In genomic region chr17:11122908-11123307, GRCh38 we compare ENCODE assay signal across 31 cellular contexts.
A peak's percentile ranks its signal among the peaks of the same experiment; 100 is the strongest.
DNase-seq lines count a peak whose midpoint lies in the region; ATAC-seq lines count a peak whose summit lies in the region.
"Had no signal": no experiment of that assay in that cellular context is flagged by ENCODE, and none has a peak within 500 bp of the region (broad histone marks: within the 10 kb centered on the region; RNA-seq: fewer than 3 reads in every experiment).

No MANE protein-coding gene starts in this region.

- H3K36me3 Mint-ChIP-seq in CD8-positive, alpha-beta memory T cell = peaks cover 0 to 3% (median 0%) of the 10 kb centered on the region in 3 donors
- H3K36me3 Mint-ChIP-seq: T-cell had no signal

- POLR2A ChIA-PET in CD8-positive, alpha-beta memory T cell (lab: Charles Lee) = no interaction called here

- no peaks in the 10 kb centered on the region for H3K36me3 ChIP-seq in MG63
- H3K36me3 ChIP-seq in CD8-positive, alpha-beta memory T cell (ENCODE audit: insufficient read depth, low read length) = no peaks in the 10 kb centered on the region
- H3K36me3 ChIP-seq: BE2C, HAP-1, right lobe of liver had no signal

- H3K4me3 ChIP-seq in MG63 = no peak overlapping the region
- H3K4me3 ChIP-seq in CD8-positive, alpha-beta memory T cell (ENCODE audit: low read length) = no peak overlapping the region
- H3K4me3 ChIP-seq: HAP-1, right lobe of liver had no signal

- H3K27ac Mint-ChIP-seq in CD8-positive, alpha-beta memory T cell = no peak overlapping the region
- H3K27ac Mint-ChIP-seq: activated B cell treated with CpG ODN at 0.5 μM for 24 hours; effector memory CD8-positive, alpha-beta T cell; T-cell had no signal

- no peaks in the 10 kb centered on the region for H3K4me1 ChIP-seq in CD8-positive, alpha-beta memory T cell (ENCODE audit: insufficient read depth, low read length)
- H3K4me1 ChIP-seq: BE2C, HAP-1, parathyroid adenoma, right lobe of liver had no signal

- no peak overlapping the region for H3K4me3 Mint-ChIP-seq in CD8-positive, alpha-beta memory T cell
- H3K4me3 Mint-ChIP-seq: activated B cell treated with CpG ODN at 0.5 μM for 24 hours; central memory CD8-positive, alpha-beta T cell; effector memory CD8-positive, alpha-beta T cell; T-cell had no signal

- no peak overlapping the region for H3K27ac ChIP-seq in CD8-positive, alpha-beta memory T cell (ENCODE audit: low read depth, low read length)
- H3K27ac ChIP-seq: parathyroid adenoma, right lobe of liver had no signal

- no peaks in the 10 kb centered on the region for H3K4me1 Mint-ChIP-seq in CD8-positive, alpha-beta memory T cell
- H3K4me1 Mint-ChIP-seq: activated B cell treated with CpG ODN at 0.5 μM for 24 hours; central memory CD8-positive, alpha-beta T cell; T-cell had no signal

- H3K27me3 Mint-ChIP-seq in CD8-positive, alpha-beta memory T cell = peaks cover 0 to 1% of the 10 kb centered on the region in 2 donors
- H3K27me3 Mint-ChIP-seq: activated B cell treated with CpG ODN at 0.5 μM for 24 hours; central memory CD8-positive, alpha-beta T cell; T-cell had no signal

- peak; percentile 33 for DNase-seq in MG63
- peak in 27 of 42 donors; percentile 2 to 63 (median 28) for DNase-seq in head of caudate nucleus
- peak; percentile 50 for DNase-seq in left lobe of liver (ENCODE audit: low spot score)
- DNase-seq in sciatic nerve (ENCODE audit: low spot score) = no peak
- no peak for DNase-seq in CD8-positive, alpha-beta memory T cell
- DNase-seq in NCI-H345 (lab: John Stamatoyannopoulos, UW) = no peak
- DNase-seq: ACHN; activated B cell treated with CpG ODN at 0.5 μM for 24 hours; activated CD4-positive, alpha-beta T cell treated with anti-CD3 and anti-CD28 coated beads, Interleukin-2, amount 50 U/mL, for 1 hour; activated gamma-delta T cell treated with Interleukin-2 at 50 U/mL for 16 hours; activated T-cell treated with anti-CD3 and anti-CD28 coated beads, Interleukin-2, amount 50 U/mL, for 48 hours; BE2C; effector memory CD8-positive, alpha-beta T cell; glutamatergic neuron; Kasumi-1; mammary epithelial cell; MV-4-11; NCI-H1436; NCI-H2081; NCI-H2227 treated with DMSO at 0.1 percent for 48 hours; NCI-H774; stimulated activated CD4-positive, alpha-beta T cell treated with anti-CD3 and anti-CD28 coated beads, Interleukin-12 subunit alpha, Interleukin-12 subunit beta, amount 100 ng/mL, for 4 hours; stimulated activated CD4-positive, alpha-beta T cell treated with anti-CD3 and anti-CD28 coated beads, Interleukin-2, amount 100 ng/mL, for 48 hours; T-cell; trophoblast cell had no signal

- CTCF ChIA-PET in CD8-positive, alpha-beta memory T cell (lab: Charles Lee) = no interaction called here

- intact Hi-C loops in head of caudate nucleus (cut with DNase I) (no loop called here), sciatic nerve (cut with DNase I) (no loop called here)

- H3K27me3 ChIP-seq in MG63 = no peaks in the 10 kb centered on the region
- H3K27me3 ChIP-seq in CD8-positive, alpha-beta memory T cell (ENCODE audit: insufficient read depth, low read length, poor library complexity, severe bottlenecking) = no peaks in the 10 kb centered on the region
- H3K27me3 ChIP-seq: BE2C, right lobe of liver had no signal

- H3K9me3 ChIP-seq in MG63 = no peaks in the 10 kb centered on the region
- H3K9me3 ChIP-seq in CD8-positive, alpha-beta memory T cell (ENCODE audit: low read length) = no peaks in the 10 kb centered on the region
- H3K9me3 ChIP-seq: BE2C, HAP-1, right lobe of liver had no signal

- ATAC-seq in left lobe of liver = peak; percentile 59
- peak; percentile 24 for ATAC-seq in sciatic nerve
- ATAC-seq in GM21619 (IDR thresholded peaks at IDR 0.05; ENCODE audit: unreplicated experiment) = no peak
- ATAC-seq in HG02852 (IDR thresholded peaks at IDR 0.05; ENCODE audit: unreplicated experiment) = no peak
- ATAC-seq: effector memory CD8-positive, alpha-beta T cell; T-cell had no signal

- H3K9me3 Mint-ChIP-seq in CD8-positive, alpha-beta memory T cell = peaks cover 0 to 8% (median 3%) of the 10 kb centered on the region in 5 donors

Comparison
In these comparisons a context has a peak if more than half of its experiments do, and no peak if none do; other contexts are left out.
1. DNase-seq: peak in MG63 (single experiment), head of caudate nucleus (27 of 42) and left lobe of liver (single experiment); none in sciatic nerve (single experiment), CD8-positive, alpha-beta memory T cell (0 of 5) and NCI-H345 (single experiment).
2. ATAC-seq: peak in left lobe of liver (single experiment) and sciatic nerve (single experiment); none in GM21619 (single experiment) and HG02852 (single experiment).